In the genomic region with DNA sequence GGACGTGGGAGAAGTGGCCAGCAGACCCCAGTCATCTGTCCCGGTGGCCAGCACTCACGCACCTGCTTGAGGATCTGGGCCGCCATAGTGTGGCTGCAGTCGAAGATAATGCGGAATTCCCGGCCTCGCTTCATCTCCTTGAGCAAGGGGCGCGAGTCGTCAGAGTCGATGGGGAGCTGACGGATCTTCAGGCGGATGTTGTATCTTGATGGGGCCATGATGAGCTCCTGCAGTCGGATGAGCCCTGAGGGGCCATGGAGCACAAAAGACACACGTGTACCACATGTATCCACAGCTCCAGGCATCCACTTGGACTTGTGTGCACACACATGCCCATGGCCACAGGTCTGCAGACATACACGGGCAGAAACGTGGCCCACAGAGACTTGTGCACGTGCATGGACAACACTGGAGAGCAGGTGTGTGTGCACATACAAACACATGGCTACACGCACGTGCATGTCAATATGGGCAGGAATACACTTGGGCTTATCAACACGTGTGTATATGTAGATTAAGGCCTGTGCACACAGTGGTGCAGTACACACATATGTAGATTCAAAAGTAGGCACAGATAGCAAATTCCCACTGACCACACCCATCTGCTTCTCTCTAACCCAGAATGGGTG, we compare ENCODE assay signal across 17 cellular contexts.
DNase-seq lines count a peak whose midpoint lies in the region; ATAC-seq and TF ChIP-seq lines count a peak whose summit lies in the region.
"Had no signal": no experiment of that assay in that cellular context is flagged by ENCODE, and none has a peak within 500 bp of the region (broad histone marks: within the 10 kb centered on the region; RNA-seq: fewer than 3 reads in every experiment).

No MANE protein-coding gene starts in this region.

- no peak overlapping the region for H3K4me2 ChIP-seq in neural progenitor cell
- H3K4me2 ChIP-seq: BLaER1 treated with 17β-estradiol and CSF1 and Interleukin-3, amounts not matched to agents 10 nM and 100 nM; KMS-11 had no signal

- WGBS in endodermal cell (ENCODE audit: insufficient coverage in 1 of 2, insufficient read length in 1 of 2), 2 experiments = 93 to 94% methylated on average over 20 to 22 of the region's 22 CpGs
- 85% methylated on average over 17 of the region's 22 CpGs for WGBS in suprapubic skin

- no peaks in the 10 kb centered on the region for H3F3A ChIP-seq in neural progenitor cell (ENCODE audit: low read depth)

- H3K79me2 ChIP-seq in neural progenitor cell (ENCODE audit: low read depth) = no peaks in the 10 kb centered on the region

- H4K20me1 ChIP-seq in neural progenitor cell (ENCODE audit: low read depth) = no peaks in the 10 kb centered on the region
- H4K20me1 ChIP-seq: BLaER1 treated with 17β-estradiol and CSF1 and Interleukin-3, amounts not matched to agents 10 nM and 100 nM had no signal

- H3K9me3 Mint-ChIP-seq in endodermal cell (no peaks in the 10 kb centered on the region), neural progenitor cell (no peaks in the 10 kb centered on the region)
- H3K9me3 Mint-ChIP-seq: CD8-positive, alpha-beta T cell had no signal

- TF ChIP-seq POLR2A in suprapubic skin (IDR thresholded peaks at IDR 0.05) = no peak

- H3K4me3 ChIP-seq in endodermal cell (ENCODE audit: low read length) (no peak overlapping the region), neural progenitor cell (no peak overlapping the region), suprapubic skin (no peak overlapping the region)
- H3K4me3 ChIP-seq: BLaER1 treated with 17β-estradiol and CSF1 and Interleukin-3, amounts not matched to agents 10 nM and 100 nM; GM12878; GM23248 had no signal

- H3K27me3 ChIP-seq in endodermal cell (ENCODE audit: control insufficient read depth, insufficient read depth, low read length, poor library complexity, severe bottlenecking) (no peaks in the 10 kb centered on the region), neural progenitor cell (no peaks in the 10 kb centered on the region), suprapubic skin (peaks cover 31% of the 10 kb centered on the region)
- H3K27me3 ChIP-seq: BLaER1 treated with 17β-estradiol and CSF1 and Interleukin-3, amounts not matched to agents 10 nM and 100 nM had no signal

- peaks cover 12% of the 10 kb centered on the region for H3K4me1 Mint-ChIP-seq in endodermal cell
- no peaks in the 10 kb centered on the region for H3K4me1 Mint-ChIP-seq in neural progenitor cell

- ATAC-seq in left ventricle myocardium superior (no peak), HG02588 (IDR thresholded peaks at IDR 0.05; ENCODE audit: unreplicated experiment) (no peak)
- ATAC-seq: CD8-positive, alpha-beta T cell; GM12878 had no signal

- H3K4me3 Mint-ChIP-seq in endodermal cell = no peak overlapping the region
- H3K4me3 Mint-ChIP-seq in neural progenitor cell = no peak overlapping the region
- H3K4me3 Mint-ChIP-seq: CD8-positive, alpha-beta T cell had no signal

- intact Hi-C loops in cardiac septum (cut with DNase I) = no loop called here
- intact Hi-C loops in left ventricle myocardium superior (cut with micrococcal nuclease) = no loop called here

- TF ChIP-seq EP300 in suprapubic skin (IDR thresholded peaks at IDR 0.05) = no peak

- H3K36me3 ChIP-seq in endodermal cell (ENCODE audit: control insufficient read depth, insufficient read depth, low read length) = no peaks in the 10 kb centered on the region
- no peaks in the 10 kb centered on the region for H3K36me3 ChIP-seq in neural progenitor cell
- H3K36me3 ChIP-seq in suprapubic skin = no peaks in the 10 kb centered on the region
- H3K36me3 ChIP-seq: BLaER1 treated with 17β-estradiol and CSF1 and Interleukin-3, amounts not matched to agents 10 nM and 100 nM had no signal

- H3K36me3 Mint-ChIP-seq in endodermal cell (ENCODE audit: low read depth) (no peaks in the 10 kb centered on the region), neural progenitor cell (no peaks in the 10 kb centered on the region)
- H3K36me3 Mint-ChIP-seq: CD8-positive, alpha-beta T cell had no signal

- no peak overlapping the region for H3K27ac Mint-ChIP-seq in endodermal cell
- H3K27ac Mint-ChIP-seq in neural progenitor cell = peak overlapping the region; percentile 42
- H3K27ac Mint-ChIP-seq: CD8-positive, alpha-beta T cell had no signal

- peak; percentile 53 for DNase-seq in cardiac septum (ENCODE audit: low spot score)
- DNase-seq in left ventricle myocardium superior = no peak
- peak; percentile 20 for DNase-seq in endodermal cell
- no peak for DNase-seq in neural progenitor cell (ENCODE audit: low spot score)
- peak; percentile 32 to 69 for DNase-seq in suprapubic skin (ENCODE audit: low spot score in 2 of 2)
- DNase-seq in ecto neural progenitor cell (ENCODE audit: low spot score) = no peak
- DNase-seq in stimulated activated CD4-positive, alpha-beta T cell treated with anti-CD3 and anti-CD28 coated beads, Interleukin-2, amount 100 ng/mL, for 48 hours = no peak
- DNase-seq: 8988T; CD8-positive, alpha-beta T cell; DND-41; GM23248; HCEC 1CT; NCI-H345 had no signal

- peaks cover 4% of the 10 kb centered on the region for H3K27me3 Mint-ChIP-seq in endodermal cell (ENCODE audit: insufficient read depth)
- peaks cover 5% of the 10 kb centered on the region for H3K27me3 Mint-ChIP-seq in neural progenitor cell (ENCODE audit: insufficient read depth, low read depth)

- H3K9ac ChIP-seq in endodermal cell (ENCODE audit: extremely low read depth, low read length, poor library complexity, severe bottlenecking) (no peak overlapping the region), neural progenitor cell (no peak overlapping the region)
- H3K9ac ChIP-seq: BLaER1 treated with 17β-estradiol and CSF1 and Interleukin-3, amounts not matched to agents 10 nM and 100 nM; GM23248; KMS-11 had no signal

- H3K27ac ChIP-seq in endodermal cell (ENCODE audit: low read depth, low read length) = no peak overlapping the region
- no peak overlapping the region for H3K27ac ChIP-seq in neural progenitor cell
- H3K27ac ChIP-seq in suprapubic skin = no peak overlapping the region
- H3K27ac ChIP-seq: BLaER1 treated with 17β-estradiol and CSF1 and Interleukin-3, amounts not matched to agents 10 nM and 100 nM; GM23248; KMS-11 had no signal

- H3K9me3 ChIP-seq in endodermal cell (ENCODE audit: control insufficient read depth, low read length) (no peaks in the 10 kb centered on the region), neural progenitor cell (ENCODE audit: low read depth) (no peaks in the 10 kb centered on the region), suprapubic skin (no peaks in the 10 kb centered on the region)
- H3K9me3 ChIP-seq: BLaER1 treated with 17β-estradiol and CSF1 and Interleukin-3, amounts not matched to agents 10 nM and 100 nM had no signal

- no peak for TF ChIP-seq CTCF in endodermal cell (conservative IDR thresholded peaks at IDR 0.05)
- no peak for TF ChIP-seq CTCF in neural progenitor cell (IDR thresholded peaks at IDR 0.05)
- TF ChIP-seq CTCF in suprapubic skin (IDR thresholded peaks at IDR 0.05) = no peak

- no peaks in the 10 kb centered on the region for H3K4me1 ChIP-seq in endodermal cell (ENCODE audit: control insufficient read depth, insufficient read depth, low read length)
- peaks cover 8% of the 10 kb centered on the region for H3K4me1 ChIP-seq in neural progenitor cell
- H3K4me1 ChIP-seq in suprapubic skin = no peaks in the 10 kb centered on the region

- H2AFZ ChIP-seq in neural progenitor cell (replicated peaks) = no peak overlapping the region
- H2AFZ ChIP-seq: GM23248 had no signal

Comparison
In these comparisons a context has a peak if more than half of its experiments do, and no peak if none do; other contexts are left out.
1. DNase-seq: peak in cardiac septum (single experiment), endodermal cell (single experiment) and suprapubic skin (2 of 2); none in left ventricle myocardium superior (single experiment), neural progenitor cell (single experiment), ecto neural progenitor cell (single experiment) and stimulated activated CD4-positive, alpha-beta T cell treated with anti-CD3 and anti-CD28 coated beads, Interleukin-2, amount 100 ng/mL, for 48 hours (0 of 2).